ENCODE assay signal across 1 cellular context in genomic region chr3:71245052-71245488, GRCh38.
TF ChIP-seq lines count a peak whose summit lies in the region.

No MANE protein-coding gene starts in this region.

TF ChIP-seq in HEK293, 187 proteins besides CTCF, POLR2A, EP300 and RAD21 (continued from another document):
- TF ChIP-seq ZBTB10 (tag by site-specific recombination; IDR thresholded peaks at IDR 0.05) = no peak
